ENCODE assay signal across 7 cellular contexts in genomic region chr9:100474082-100474949, GRCh38. TPM values are rescaled to one million over a fixed set of nuclear protein-coding genes. Genes with fewer than 3 reads are reported as not detected.
DNase-seq lines count a peak whose midpoint lies in the region; ATAC-seq and TF ChIP-seq lines count a peak whose summit lies in the region.

No MANE protein-coding gene starts in this region.

- no peaks in the 10 kb centered on the region for H3K9me3 Mint-ChIP-seq in activated CD4-positive, alpha-beta memory T cell treated with anti-CD3 and anti-CD28 coated beads for 36 hours
- H3K9me3 Mint-ChIP-seq in stimulated activated effector memory CD8-positive, alpha-beta T cell treated with anti-CD3 and anti-CD28 coated beads, Interleukin-12 subunit alpha, Interleukin-12 subunit beta, amount 100 ng/mL, for 72 hours: no peaks in the 10 kb centered on the region

- DNase-seq in HFF-Myc (ENCODE audit: extremely low read depth, low read depth): no peak
- DNase-seq in activated CD4-positive, alpha-beta memory T cell treated with anti-CD3 and anti-CD28 coated beads for 36 hours: peak; percentile 9
- DNase-seq in left ventricle myocardium superior: peak; percentile 30
- no peak for DNase-seq in stimulated activated effector memory CD8-positive, alpha-beta T cell treated with anti-CD3 and anti-CD28 coated beads, Interleukin-12 subunit alpha, Interleukin-12 subunit beta, amount 100 ng/mL, for 72 hours (ENCODE audit: low spot score in 2 of 2)
- DNase-seq in medulla oblongata (ENCODE audit: extremely low spot score): no peak
- no peak for DNase-seq in NCI-H2029 treated with DMSO at 0.1 percent for 48 hours (lab: John Stamatoyannopoulos, UW)

- H3K27me3 Mint-ChIP-seq in activated CD4-positive, alpha-beta memory T cell treated with anti-CD3 and anti-CD28 coated beads for 36 hours: peaks cover 20% of the 10 kb centered on the region

- no peak for TF ChIP-seq CTCF in HFF-Myc (IDR thresholded peaks at IDR 0.05; ENCODE audit: low read depth, low read length, missing control alignments)

- peak overlapping the region; percentile 51 for H3K4me3 Mint-ChIP-seq in activated CD4-positive, alpha-beta memory T cell treated with anti-CD3 and anti-CD28 coated beads for 36 hours
- peak overlapping the region; percentile 53 for H3K4me3 Mint-ChIP-seq in stimulated activated effector memory CD8-positive, alpha-beta T cell treated with anti-CD3 and anti-CD28 coated beads, Interleukin-12 subunit alpha, Interleukin-12 subunit beta, amount 100 ng/mL, for 72 hours

- CTCF ChIA-PET in activated CD4-positive, alpha-beta memory T cell treated with anti-CD3 and anti-CD28 coated beads for 36 hours (lab: Charles Lee): no interaction called here

- H3K27ac Mint-ChIP-seq in activated CD4-positive, alpha-beta memory T cell treated with anti-CD3 and anti-CD28 coated beads for 36 hours: no peak overlapping the region
- H3K27ac Mint-ChIP-seq in stimulated activated effector memory CD8-positive, alpha-beta T cell treated with anti-CD3 and anti-CD28 coated beads, Interleukin-12 subunit alpha, Interleukin-12 subunit beta, amount 100 ng/mL, for 72 hours: no peak overlapping the region

- POLR2A ChIA-PET in activated CD4-positive, alpha-beta memory T cell treated with anti-CD3 and anti-CD28 coated beads for 36 hours (lab: Charles Lee): no interaction called here

- intact Hi-C loops in activated CD4-positive, alpha-beta memory T cell treated with anti-CD3 and anti-CD28 coated beads for 36 hours (cut with micrococcal nuclease): no loop called here
- intact Hi-C loops in left ventricle myocardium superior (cut with micrococcal nuclease): no loop called here

- ATAC-seq in left ventricle myocardium superior (no peak), GM18502 (IDR thresholded peaks at IDR 0.05; ENCODE audit: poor library complexity, unreplicated experiment) (no peak)
- peak; percentile 32 for ATAC-seq in stimulated activated effector memory CD8-positive, alpha-beta T cell treated with anti-CD3 and anti-CD28 coated beads, Interleukin-12 subunit alpha, Interleukin-12 subunit beta, amount 100 ng/mL, for 72 hours

- H3K4me3 ChIP-seq in HFF-Myc (replicated peaks; ENCODE audit: low read depth, low read length): peak overlapping the region; percentile 68

- peaks cover 3% of the 10 kb centered on the region for H3K4me1 Mint-ChIP-seq in activated CD4-positive, alpha-beta memory T cell treated with anti-CD3 and anti-CD28 coated beads for 36 hours (ENCODE audit: low read depth)
- H3K4me1 Mint-ChIP-seq in stimulated activated effector memory CD8-positive, alpha-beta T cell treated with anti-CD3 and anti-CD28 coated beads, Interleukin-12 subunit alpha, Interleukin-12 subunit beta, amount 100 ng/mL, for 72 hours: peaks cover 8% of the 10 kb centered on the region

- H3K36me3 Mint-ChIP-seq in activated CD4-positive, alpha-beta memory T cell treated with anti-CD3 and anti-CD28 coated beads for 36 hours: peaks cover 1% of the 10 kb centered on the region
- H3K36me3 Mint-ChIP-seq in stimulated activated effector memory CD8-positive, alpha-beta T cell treated with anti-CD3 and anti-CD28 coated beads, Interleukin-12 subunit alpha, Interleukin-12 subunit beta, amount 100 ng/mL, for 72 hours: no peaks in the 10 kb centered on the region

RNA-seq across cellular contexts. Expression of gene TMEFF1, which starts 1.4 kb away (rescaled TPM):
- under 1 TPM; 0.24 to 0.95 TPM for total RNA-seq in activated CD4-positive, alpha-beta memory T cell treated with anti-CD3 and anti-CD28 coated beads for 36 hours
- not detected for total RNA-seq in left ventricle myocardium superior

RNA-seq across cellular contexts. Expression of gene MSANTD3, which starts 47.4 kb away (rescaled TPM):
- total RNA-seq in activated CD4-positive, alpha-beta memory T cell treated with anti-CD3 and anti-CD28 coated beads for 36 hours: 10 to 100 TPM; 16.3 to 18.3 TPM
- 18.1 TPM for total RNA-seq in left ventricle myocardium superior

Comparison
In these comparisons a context has a peak if more than half of its experiments do, and no peak if none do; other contexts are left out.
1. DNase-seq: peak in activated CD4-positive, alpha-beta memory T cell treated with anti-CD3 and anti-CD28 coated beads for 36 hours (single experiment) and left ventricle myocardium superior (single experiment); none in HFF-Myc (single experiment), stimulated activated effector memory CD8-positive, alpha-beta T cell treated with anti-CD3 and anti-CD28 coated beads, Interleukin-12 subunit alpha, Interleukin-12 subunit beta, amount 100 ng/mL, for 72 hours (0 of 2), medulla oblongata (single experiment) and NCI-H2029 treated with DMSO at 0.1 percent for 48 hours (single experiment).